1 cellular context compared by ENCODE assay signal in genomic region chr17:60678118-60678444, GRCh38.
TF ChIP-seq lines count a peak whose summit lies in the region.

No MANE protein-coding gene starts in this region.

TF ChIP-seq in SK-N-SH treated with all-trans-retinoic acid at 6 μM for 48 hours, 23 proteins besides CTCF, POLR2A, EP300 and RAD21 (continued from another document):
- TF ChIP-seq ISL1 (CRISPR knock-in tag; IDR thresholded peaks at IDR 0.05) (no peak), TCF4 (CRISPR knock-in tag; IDR thresholded peaks at IDR 0.05; ENCODE audit: borderline replicate concordance) (no peak), CSRNP3 (CRISPR knock-in tag; IDR thresholded peaks at IDR 0.05) (no peak), ARNTL (CRISPR knock-in tag; IDR thresholded peaks at IDR 0.05; ENCODE audit: borderline replicate concordance, low read depth) (no peak), SNAI2 (CRISPR knock-in tag; IDR thresholded peaks at IDR 0.05) (no peak), ESRRG (CRISPR knock-in tag; IDR thresholded peaks at IDR 0.05) (no peak)
TF ChIP-seq in SK-N-SH treated with all-trans-retinoic acid at 6 μM for 48 hours: peak in this region for 0.
